In genomic region chr15:67107014-67107812, GRCh38 we compare ENCODE assay signal across 8 cellular contexts. TPM values are rescaled to one million over a fixed set of nuclear protein-coding genes. Genes with fewer than 3 reads are reported as not detected.
DNase-seq lines count a peak whose midpoint lies in the region; ATAC-seq and TF ChIP-seq lines count a peak whose summit lies in the region.

No MANE protein-coding gene starts in this region.

- TF ChIP-seq CTCF in A673 (conservative IDR thresholded peaks at IDR 0.05; ENCODE audit: low read depth, low read length) (no peak), choroid plexus epithelial cell (conservative IDR thresholded peaks at IDR 0.05; ENCODE audit: low read depth, low read length) (no peak), mesothelial cell of epicardium (IDR thresholded peaks at IDR 0.05; ENCODE audit: unreplicated experiment) (no peak), GM20000 (IDR thresholded peaks at IDR 0.05; ENCODE audit: extremely low read depth, missing control alignments) (no peak)

- peak overlapping the region; percentile 7 for H3K27ac ChIP-seq in A673 (ENCODE audit: low read depth, low read length, poor library complexity, severe bottlenecking)

- CTCF ChIA-PET in A673 (lab: Charles Lee), result no interaction called here

- H3K27ac Mint-ChIP-seq in mesothelial cell of epicardium, result peak overlapping the region; percentile 84

- peaks cover 11% of the 10 kb centered on the region for H3K36me3 Mint-ChIP-seq in mesothelial cell of epicardium

- H3K36me3 ChIP-seq in A673 (ENCODE audit: insufficient read depth, low read length, poor library complexity, severe bottlenecking), result no peaks in the 10 kb centered on the region

- H3K4me1 Mint-ChIP-seq in mesothelial cell of epicardium, result peaks cover 74% of the 10 kb centered on the region

- H3K27me3 ChIP-seq in A673 (replicated peaks; ENCODE audit: insufficient read depth, low read depth, low read length, poor library complexity), result no peaks in the 10 kb centered on the region

- DNase-seq in A673 (ENCODE audit: low spot score), result peak; percentile 70
- peak; percentile 97 for DNase-seq in HS-27A (ENCODE audit: low read depth)
- peak; percentile 98 for DNase-seq in choroid plexus epithelial cell (ENCODE audit: low read depth)
- DNase-seq in mesothelial cell of epicardium (ENCODE audit: low spot score in 2 of 2, unreplicated experiment in 2 of 2), result no peak
- DNase-seq in GM20000 (ENCODE audit: low spot score), result no peak
- no peak for DNase-seq in retina
- DNase-seq in COLO668 (lab: John Stamatoyannopoulos, UW; ENCODE audit: unreplicated experiment), result no peak

- H3K4me1 ChIP-seq in A673 (ENCODE audit: insufficient read depth, low read length, poor library complexity, severe bottlenecking), result peaks cover 39% of the 10 kb centered on the region

- no peak for ATAC-seq in HG02759 (IDR thresholded peaks at IDR 0.05; ENCODE audit: unreplicated experiment)

- no peak overlapping the region for H3K4me3 Mint-ChIP-seq in mesothelial cell of epicardium

- no peaks in the 10 kb centered on the region for H3K27me3 Mint-ChIP-seq in mesothelial cell of epicardium (ENCODE audit: low read depth)

- H3K9me3 ChIP-seq in A673 (ENCODE audit: low read depth, low read length, poor library complexity, severe bottlenecking), result peaks cover 12% of the 10 kb centered on the region

- intact Hi-C loops in A673 (cut with micrococcal nuclease; ENCODE audit: unreplicated experiment), result no loop called here

- BruUV-seq in A673 (replicated peaks; lab: Mats Ljungman, UMichigan), result no TSS peak

- no peak overlapping the region for H3K4me3 ChIP-seq in A673 (ENCODE audit: low read depth, low read length, poor library complexity, severe bottlenecking)
- no peak overlapping the region for H3K4me3 ChIP-seq in choroid plexus epithelial cell (ENCODE audit: low read depth, low read length)

- POLR2A ChIA-PET in A673 (lab: Charles Lee; ENCODE audit: low non-redundant PET), result interaction anchor here (0.8 kb wide), 1 partner anchor 41 kb away, joined by 7 read pairs; no protein-coding TSS in a partner anchor

- peaks cover 9% of the 10 kb centered on the region for H3K9me3 Mint-ChIP-seq in mesothelial cell of epicardium

RNA-seq across cellular contexts. Expression of gene SMAD3, which starts 41.8 kb away (rescaled TPM):
- 31.0 and 43.0 TPM in 2 replicates for total RNA-seq in A673 (2021)
- total RNA-seq in mesothelial cell of epicardium, result 89.9 to 96.2 TPM (median 90.7 TPM) in 3 replicates

Comparison
In these comparisons a context has a peak if more than half of its experiments do, and no peak if none do; other contexts are left out.
1. DNase-seq: peak in A673 (single experiment), HS-27A (single experiment) and choroid plexus epithelial cell (single experiment); none in mesothelial cell of epicardium (0 of 2), GM20000 (single experiment), retina (single experiment) and COLO668 (single experiment).